ENCODE assay signal across 11 cellular contexts in the genomic region with DNA sequence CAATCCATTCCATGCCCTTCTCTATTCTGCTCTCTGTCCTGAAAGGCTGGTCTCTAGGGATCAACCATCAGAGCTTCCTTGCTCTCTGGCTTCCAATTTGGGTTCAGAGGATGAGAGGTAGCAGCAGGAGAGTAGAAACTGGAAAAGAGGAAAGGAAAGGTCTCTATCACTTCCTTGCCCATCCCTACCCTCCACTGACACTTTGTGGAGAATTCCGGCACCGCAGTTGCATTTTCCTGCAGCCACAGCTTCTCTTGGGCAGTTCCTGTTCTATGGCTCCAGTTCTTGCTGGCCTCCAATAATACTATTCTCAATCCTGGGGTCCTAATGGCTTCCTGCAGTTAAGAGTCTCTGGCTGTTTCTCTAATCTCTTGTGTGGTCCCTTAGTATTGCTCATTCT. TPM values are rescaled to one million over a fixed set of nuclear protein-coding genes. Genes with fewer than 3 reads are reported as not detected.
A peak's percentile ranks its signal among the peaks of the same experiment; 100 is the strongest.
DNase-seq lines count a peak whose midpoint lies in the region; ATAC-seq and TF ChIP-seq lines count a peak whose summit lies in the region.
"Had no signal": no experiment of that assay in that cellular context is flagged by ENCODE, and none has a peak within 500 bp of the region (broad histone marks: within the 10 kb centered on the region; RNA-seq: fewer than 3 reads in every experiment).

No MANE protein-coding gene starts in this region.

- H3K9me3 Mint-ChIP-seq in activated T-cell treated with anti-CD3 and anti-CD28 coated beads, Interleukin-2, amount 50 U/mL, for 24 hours, result peaks cover 8% of the 10 kb centered on the region
- H3K9me3 Mint-ChIP-seq in activated T-cell treated with anti-CD3 and anti-CD28 coated beads, Interleukin-2, amount 50 U/mL, for 4 hours, result peaks cover 4% of the 10 kb centered on the region
- H3K9me3 Mint-ChIP-seq in osteocyte (ENCODE audit: unreplicated experiment), result no peaks in the 10 kb centered on the region

- CTCF ChIA-PET in SK-N-SH (lab: Yijun Ruan, JAX), result interaction anchor here (1.0 to 2.4 kb wide), 7 partner anchors 9 to 237 kb away, joined by 3 to 8 read pairs (median 4); no protein-coding TSS in a partner anchor

- H3K27ac Mint-ChIP-seq in activated T-cell treated with anti-CD3 and anti-CD28 coated beads, Interleukin-2, amount 50 U/mL, for 24 hours, result peak overlapping the region; percentile 24
- no peak overlapping the region for H3K27ac Mint-ChIP-seq in osteocyte (ENCODE audit: unreplicated experiment)
- H3K27ac Mint-ChIP-seq: activated CD4-positive, alpha-beta T cell treated with anti-CD3 and anti-CD28 coated beads for 36 hours had no signal

- no peak for TF ChIP-seq EP300 in SK-N-SH (IDR thresholded peaks at IDR 0.05; ENCODE audit: borderline replicate concordance in 1 of 2, low read depth in 1 of 2, low read length in 1 of 2)

- no peak overlapping the region for H3K4me2 ChIP-seq in SK-N-SH
- H3K4me2 ChIP-seq: BLaER1 had no signal

- H3K79me2 ChIP-seq in SK-N-SH (ENCODE audit: insufficient read depth), result no peaks in the 10 kb centered on the region

- no peak overlapping the region for H2AFZ ChIP-seq in SK-N-SH (ENCODE audit: low read depth)

- H3K9me3 ChIP-seq in SK-N-SH, result no peaks in the 10 kb centered on the region
- H3K9me3 ChIP-seq: BLaER1 had no signal

- no peak overlapping the region for H3K27ac ChIP-seq in SK-N-SH (ENCODE audit: low read depth in 2 of 2, low read length in 1 of 2)
- H3K27ac ChIP-seq: BLaER1 had no signal

- peak; percentile 50 for TF ChIP-seq RAD21 in SK-N-SH (IDR thresholded peaks at IDR 0.05; ENCODE audit: low read length)

- ATAC-seq in activated T-cell treated with anti-CD3 and anti-CD28 coated beads, Interleukin-2, amount 50 U/mL, for 4 hours, result no peak

- H3K36me3 Mint-ChIP-seq in activated T-cell treated with anti-CD3 and anti-CD28 coated beads, Interleukin-2, amount 50 U/mL, for 24 hours (ENCODE audit: low read depth), result no peaks in the 10 kb centered on the region
- no peaks in the 10 kb centered on the region for H3K36me3 Mint-ChIP-seq in activated T-cell treated with anti-CD3 and anti-CD28 coated beads, Interleukin-2, amount 50 U/mL, for 4 hours (ENCODE audit: insufficient read depth)
- H3K36me3 Mint-ChIP-seq in osteocyte (ENCODE audit: unreplicated experiment), result no peaks in the 10 kb centered on the region

- H3K9me2 ChIP-seq in SK-N-SH, result no peaks in the 10 kb centered on the region

- peaks cover 6% of the 10 kb centered on the region; the same call in 1 of the 2 replicates for H3K27me3 ChIP-seq in SK-N-SH (ENCODE audit: insufficient read depth)
- H3K27me3 ChIP-seq: BLaER1 had no signal

- peaks cover 23% of the 10 kb centered on the region for H3K4me1 Mint-ChIP-seq in activated T-cell treated with anti-CD3 and anti-CD28 coated beads, Interleukin-2, amount 50 U/mL, for 24 hours (ENCODE audit: low read depth)
- peaks cover 13% of the 10 kb centered on the region for H3K4me1 Mint-ChIP-seq in activated T-cell treated with anti-CD3 and anti-CD28 coated beads, Interleukin-2, amount 50 U/mL, for 4 hours (ENCODE audit: low read depth)
- no peaks in the 10 kb centered on the region for H3K4me1 Mint-ChIP-seq in osteocyte (ENCODE audit: unreplicated experiment)

- H4K20me1 ChIP-seq in SK-N-SH (ENCODE audit: insufficient read depth), result no peaks in the 10 kb centered on the region
- H4K20me1 ChIP-seq: BLaER1 had no signal

- 0 out of 2 replicates have a peak, but pooled peaks have one; percentile 33 for TF ChIP-seq CTCF in SK-N-SH (IDR thresholded peaks at IDR 0.05)
- peak; percentile 46 for TF ChIP-seq CTCF in fibroblast of the aortic adventitia (IDR thresholded peaks at IDR 0.05; ENCODE audit: insufficient read depth, low read length)
- peak; percentile 41 for TF ChIP-seq CTCF in osteocyte (IDR thresholded peaks at IDR 0.05)
- no peak for TF ChIP-seq CTCF in lower leg skin (IDR thresholded peaks at IDR 0.05)

- TF ChIP-seq POLR2A in lower leg skin (IDR thresholded peaks at IDR 0.05), result no peak

- no peak for DNase-seq in activated T-cell treated with anti-CD3 and anti-CD28 coated beads, Interleukin-2, amount 50 U/mL, for 24 hours
- DNase-seq in activated T-cell treated with anti-CD3 and anti-CD28 coated beads, Interleukin-2, amount 50 U/mL, for 4 hours, result no peak
- DNase-seq in SK-N-SH (no peak), fibroblast of the aortic adventitia (ENCODE audit: low read depth) (peak; percentile 27), osteocyte (ENCODE audit: extremely low spot score, unreplicated experiment) (no peak), occipital lobe (lab: John Stamatoyannopoulos, UW) (no peak), lower leg skin (ENCODE audit: low spot score in 2 of 2) (no peak)
- no peak for DNase-seq in stimulated activated CD4-positive, alpha-beta T cell treated with anti-CD3 and anti-CD28 coated beads, Interleukin-2, amount 100 ng/mL, for 24 hours
- DNase-seq: NCI-H1694 had no signal

- H3K9ac ChIP-seq in SK-N-SH, result no peak overlapping the region
- H3K9ac ChIP-seq: BLaER1 had no signal

- peaks cover 49% of the 10 kb centered on the region for H3K27me3 Mint-ChIP-seq in activated T-cell treated with anti-CD3 and anti-CD28 coated beads, Interleukin-2, amount 50 U/mL, for 24 hours
- H3K27me3 Mint-ChIP-seq in activated T-cell treated with anti-CD3 and anti-CD28 coated beads, Interleukin-2, amount 50 U/mL, for 4 hours (ENCODE audit: low read depth), result peaks cover 25% of the 10 kb centered on the region
- peaks cover 37% of the 10 kb centered on the region for H3K27me3 Mint-ChIP-seq in osteocyte (ENCODE audit: unreplicated experiment)

- H3F3A ChIP-seq in SK-N-SH (replicated peaks; ENCODE audit: insufficient read depth), result no peaks in the 10 kb centered on the region

- H3K4me3 ChIP-seq in SK-N-SH (ENCODE audit: low read depth in 2 of 2, low read length in 1 of 2) (no peak overlapping the region), fibroblast of the aortic adventitia (ENCODE audit: low read depth, low read length) (no peak overlapping the region), lower leg skin (ENCODE audit: low read depth, poor library complexity, severe bottlenecking) (no peak overlapping the region)
- H3K4me3 ChIP-seq: BLaER1 had no signal

- peaks cover 0 to 6% of the 10 kb centered on the region in 2 experiments; a peak in 1 of 4 replicates for H3K4me1 ChIP-seq in SK-N-SH (ENCODE audit: control insufficient read depth in 1 of 2, insufficient read depth in 2 of 2, low read depth in 1 of 2, low read length in 1 of 2)
- H3K4me1 ChIP-seq: BLaER1 had no signal

- intact Hi-C loops in lower leg skin (cut with DNase I; ENCODE audit: low total_unique reads), result no loop called here

- H3K36me3 ChIP-seq in SK-N-SH (replicated peaks in 1 of 2; ENCODE audit: control insufficient read depth in 1 of 2, insufficient read depth in 2 of 2, low read length in 1 of 2), result no peaks in the 10 kb centered on the region
- H3K36me3 ChIP-seq: BLaER1 had no signal

- no peak overlapping the region for H3K4me3 Mint-ChIP-seq in activated T-cell treated with anti-CD3 and anti-CD28 coated beads, Interleukin-2, amount 50 U/mL, for 24 hours
- H3K4me3 Mint-ChIP-seq in activated T-cell treated with anti-CD3 and anti-CD28 coated beads, Interleukin-2, amount 50 U/mL, for 4 hours, result no peak overlapping the region
- H3K4me3 Mint-ChIP-seq in osteocyte (ENCODE audit: unreplicated experiment), result no peak overlapping the region
- H3K4me3 Mint-ChIP-seq: activated CD4-positive, alpha-beta T cell treated with anti-CD3 and anti-CD28 coated beads for 36 hours had no signal

- 94% methylated on average over 2 of the region's 2 CpGs for WGBS in SK-N-SH (ENCODE audit: low lambda C conversion rate)
- WGBS in lower leg skin, 2 donors, result 50 to 61% methylated on average over 2 of the region's 2 CpGs

- POLR2A ChIA-PET in SK-N-SH (lab: Yijun Ruan, JAX), result interaction anchor here (1.1 kb wide), 1 partner anchor 13 kb away, joined by 4 read pairs; a partner anchor contains a TSS

TF ChIP-seq in SK-N-SH, 30 proteins besides CTCF, POLR2A, EP300 and RAD21:
- peak; percentile 36; the same call in 1 of the 2 replicates for TF ChIP-seq SMC3 (IDR thresholded peaks at IDR 0.05; ENCODE audit: low read depth, low read length)
- TF ChIP-seq CHD2 (IDR thresholded peaks at IDR 0.05; ENCODE audit: low read length, partially characterized antibody), result no peak

RNA-seq across cellular contexts. Expression of a gene that starts 13.3 kb away (rescaled TPM):
- total RNA-seq in activated T-cell treated with anti-CD3 and anti-CD28 coated beads, Interleukin-2, amount 50 U/mL, for 4 hours, result 1 to 10 TPM; 9.5 to 9.7 (median 9.5) TPM
- polyA plus RNA-seq in SK-N-SH (2012; rRNA removed), result 13.0 and 21.5 TPM in 2 replicates
- polyA plus RNA-seq in SK-N-SH (2012; cell fraction: cytosol; rRNA removed), result 25.2 and 33.6 TPM in 2 replicates
- 9.2 and 15.6 TPM in 2 replicates for polyA plus RNA-seq in SK-N-SH (2012; cell fraction: nucleus; rRNA removed)
- total RNA-seq in fibroblast of the aortic adventitia (ENCODE audit: low replicate concordance), result 48.3 and 52.2 TPM in 2 replicates
- total RNA-seq in osteocyte, result 53.0 and 58.3 TPM in 2 replicates
- 28.7 TPM for total RNA-seq in occipital lobe
- total RNA-seq in lower leg skin, result 10 to 100 TPM; 13.8 to 20.5 (median 14.9) TPM

RNA-seq across cellular contexts. Expression of a gene that starts 15.5 kb away (rescaled TPM):
- total RNA-seq in activated T-cell treated with anti-CD3 and anti-CD28 coated beads, Interleukin-2, amount 50 U/mL, for 4 hours, result 1 to 10 TPM; 1.3 to 2.7 (median 2.2) TPM
- 21.3 and 26.1 TPM in 2 replicates for polyA plus RNA-seq in SK-N-SH (2012; rRNA removed)
- 28.7 and 30.3 TPM in 2 replicates for polyA plus RNA-seq in SK-N-SH (2012; cell fraction: cytosol; rRNA removed)
- 11.5 and 21.5 TPM in 2 replicates for polyA plus RNA-seq in SK-N-SH (2012; cell fraction: nucleus; rRNA removed)
- total RNA-seq in fibroblast of the aortic adventitia (ENCODE audit: low replicate concordance) (80.4 and 93.9 TPM in 2 replicates), osteocyte (29.7 and 29.8 TPM in 2 replicates), occipital lobe (63.9 TPM), lower leg skin (10 to 100 TPM; 19.1 to 46.7 (median 24.8) TPM)

RNA-seq across cellular contexts. Expression of a gene that starts 47.3 kb away (rescaled TPM):
- under 1 TPM in 1 of 3 donors, not detected in 2; 0.41 TPM for total RNA-seq in activated T-cell treated with anti-CD3 and anti-CD28 coated beads, Interleukin-2, amount 50 U/mL, for 4 hours
- polyA plus RNA-seq in SK-N-SH (2012; rRNA removed), result not detected in 2 replicates
- polyA plus RNA-seq in SK-N-SH (2012; cell fraction: cytosol; rRNA removed), result not detected in 2 replicates
- polyA plus RNA-seq in SK-N-SH (2012; cell fraction: nucleus; rRNA removed), result 0.02 TPM in 1 of 2 replicates, not detected in the other
- total RNA-seq in fibroblast of the aortic adventitia (ENCODE audit: low replicate concordance), result under 0.01 TPM in 1 of 2 replicates, not detected in the other
- not detected in 2 replicates for total RNA-seq in osteocyte
- not detected for total RNA-seq in occipital lobe
- under 1 TPM in 2 of 4 donors, not detected in 2; 0.06 to 0.07 TPM for total RNA-seq in lower leg skin

Comparison
In these comparisons a context has a peak if more than half of its experiments do, and no peak if none do; other contexts are left out.
1. CTCF ChIP-seq: peak in SK-N-SH (single experiment), fibroblast of the aortic adventitia (single experiment) and osteocyte (single experiment); none in lower leg skin (0 of 3).